21 cellular contexts compared by ENCODE assay signal in the genomic region with DNA sequence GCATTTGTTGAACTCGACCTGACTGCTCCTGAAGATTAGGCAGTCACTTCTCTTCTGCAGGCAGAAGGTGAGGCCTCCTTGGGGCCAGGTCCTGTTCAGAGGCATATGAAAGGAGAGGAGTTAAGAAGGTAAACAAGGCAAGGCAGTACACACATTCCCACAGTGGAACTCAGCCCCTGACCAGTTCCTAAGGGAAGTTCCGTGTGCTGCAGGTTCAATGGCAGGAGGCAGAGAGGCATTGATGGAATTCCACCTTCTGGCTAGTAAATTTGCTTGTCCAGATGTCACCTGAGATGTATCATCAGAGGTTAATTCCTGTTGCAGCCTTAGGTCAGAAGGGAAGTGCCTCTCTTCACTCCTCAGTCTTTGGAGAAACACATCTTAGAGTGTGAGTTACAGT.
DNase-seq lines count a peak whose midpoint lies in the region; ATAC-seq and TF ChIP-seq lines count a peak whose summit lies in the region.
"Had no signal": no experiment of that assay in that cellular context is flagged by ENCODE, and none has a peak within 500 bp of the region (broad histone marks: within the 10 kb centered on the region; RNA-seq: fewer than 3 reads in every experiment).

No MANE protein-coding gene starts in this region.

- ATAC-seq in WTC11 (peak; percentile 93), HG03135 (IDR thresholded peaks at IDR 0.05; ENCODE audit: unreplicated experiment) (no peak)
- ATAC-seq in stimulated activated memory B cell treated with anti-CD40 and anti-IgM and Interleukin-4, amounts not matched to agents 10 μg/mL and 1 μg/mL and 100 μg/mL, for 72 hours: no peak
- ATAC-seq: GM12878 had no signal

- H3K4me2 ChIP-seq in neural cell (ENCODE audit: low read length): no peak overlapping the region
- H3K4me2 ChIP-seq: SK-N-SH had no signal

- H3K4me1 Mint-ChIP-seq in WTC11: peaks cover 18% of the 10 kb centered on the region
- H3K4me1 Mint-ChIP-seq in stimulated activated memory B cell treated with anti-CD40 and anti-IgM and Interleukin-4, amounts not matched to agents 10 μg/mL and 1 μg/mL and 100 μg/mL, for 72 hours: no peaks in the 10 kb centered on the region
- H3K4me1 Mint-ChIP-seq: CD8-positive, alpha-beta memory T cell had no signal

- POLR2A ChIA-PET in WTC11 (lab: Charles Lee): no interaction called here

- H3K36me3 ChIP-seq in neural cell (ENCODE audit: insufficient read depth, low read length): no peaks in the 10 kb centered on the region

- no peaks in the 10 kb centered on the region for H3K27me3 ChIP-seq in neural cell (ENCODE audit: insufficient read depth, low read depth, low read length)

- TF ChIP-seq CTCF in WTC11 (IDR thresholded peaks at IDR 0.05) (no peak), neural cell (IDR thresholded peaks at IDR 0.05; ENCODE audit: poor library complexity, severe bottlenecking) (no peak)

- no peaks in the 10 kb centered on the region for H3K36me3 Mint-ChIP-seq in WTC11
- no peaks in the 10 kb centered on the region for H3K36me3 Mint-ChIP-seq in stimulated activated memory B cell treated with anti-CD40 and anti-IgM and Interleukin-4, amounts not matched to agents 10 μg/mL and 1 μg/mL and 100 μg/mL, for 72 hours
- H3K36me3 Mint-ChIP-seq: CD8-positive, alpha-beta memory T cell had no signal

- no peaks in the 10 kb centered on the region for H3K9me3 ChIP-seq in neural cell (ENCODE audit: low read length)
- H3K9me3 ChIP-seq: SK-N-SH had no signal

- CTCF ChIA-PET in WTC11 (lab: Charles Lee): no interaction called here

- no peaks in the 10 kb centered on the region for H3K27me3 Mint-ChIP-seq in WTC11 (ENCODE audit: low read depth)
- no peaks in the 10 kb centered on the region for H3K27me3 Mint-ChIP-seq in stimulated activated memory B cell treated with anti-CD40 and anti-IgM and Interleukin-4, amounts not matched to agents 10 μg/mL and 1 μg/mL and 100 μg/mL, for 72 hours
- H3K27me3 Mint-ChIP-seq: CD8-positive, alpha-beta memory T cell had no signal

- H3K4me3 Mint-ChIP-seq in WTC11: no peak overlapping the region
- H3K4me3 Mint-ChIP-seq in stimulated activated memory B cell treated with anti-CD40 and anti-IgM and Interleukin-4, amounts not matched to agents 10 μg/mL and 1 μg/mL and 100 μg/mL, for 72 hours: no peak overlapping the region
- H3K4me3 Mint-ChIP-seq: CD8-positive, alpha-beta memory T cell had no signal

- no peak overlapping the region for H3K4me3 ChIP-seq in neural cell (ENCODE audit: low read length)
- H3K4me3 ChIP-seq: GM12878, GM23248 had no signal

- no peak overlapping the region for H2AFZ ChIP-seq in neural cell (ENCODE audit: low read depth, low read length)
- H2AFZ ChIP-seq: GM23248 had no signal

- H3K9ac ChIP-seq in neural cell (ENCODE audit: low read length): no peak overlapping the region
- H3K9ac ChIP-seq: GM23248, SK-N-SH had no signal

- DNase-seq in ELF-1 (ENCODE audit: low read depth, low spot score) (peak; percentile 70), WTC11 (ENCODE audit: low spot score) (peak; percentile 15), islet precursor cell (peak; percentile 69), GM19240 (ENCODE audit: insufficient read length, low spot score) (no peak)
- DNase-seq in activated CD4-positive, alpha-beta T cell treated with anti-CD3 and anti-CD28 coated beads, Interleukin-2, amount 50 U/mL, for 4 hours: no peak
- DNase-seq: CD8-positive, alpha-beta memory T cell; DMS79; GM23248; Karpas-422; NCI-H1048; NCI-H1417 treated with DMSO at 0.1 percent for 48 hours; NCI-H187 treated with DMSO at 0.1 percent for 48 hours; NCI-H2107; SIG-M5; SK-N-SH had no signal

- no peaks in the 10 kb centered on the region for H3K79me2 ChIP-seq in neural cell (replicated peaks; ENCODE audit: insufficient read depth, low read length)

- H3K27ac Mint-ChIP-seq in WTC11: peak overlapping the region; percentile 86
- H3K27ac Mint-ChIP-seq in stimulated activated memory B cell treated with anti-CD40 and anti-IgM and Interleukin-4, amounts not matched to agents 10 μg/mL and 1 μg/mL and 100 μg/mL, for 72 hours: no peak overlapping the region

- H3K27ac ChIP-seq in neural cell (ENCODE audit: low read length): peak overlapping the region; percentile 43
- H3K27ac ChIP-seq: C4-2B, GM23248, RWPE1 had no signal

- no peaks in the 10 kb centered on the region for H4K20me1 ChIP-seq in neural cell (ENCODE audit: insufficient read depth)

- no peaks in the 10 kb centered on the region for H3K9me2 ChIP-seq in neural cell (ENCODE audit: insufficient read depth, low read length)
- H3K9me2 ChIP-seq: SK-N-SH had no signal

- no peak for TF ChIP-seq RAD21 in neural cell (conservative IDR thresholded peaks at IDR 0.05)

- H3K9me3 Mint-ChIP-seq in WTC11: no peaks in the 10 kb centered on the region
- H3K9me3 Mint-ChIP-seq in stimulated activated memory B cell treated with anti-CD40 and anti-IgM and Interleukin-4, amounts not matched to agents 10 μg/mL and 1 μg/mL and 100 μg/mL, for 72 hours: peaks cover 2% of the 10 kb centered on the region

- no peaks in the 10 kb centered on the region for H3F3A ChIP-seq in neural cell (ENCODE audit: insufficient read depth, low read length, poor library complexity, severe bottlenecking)

- no peak for TF ChIP-seq EP300 in neural cell (conservative IDR thresholded peaks at IDR 0.05; ENCODE audit: poor library complexity, severe bottlenecking)

TF ChIP-seq in WTC11, 78 proteins besides CTCF, POLR2A, EP300 and RAD21 (continues in another document):
- TF ChIP-seq, protein P1, sequence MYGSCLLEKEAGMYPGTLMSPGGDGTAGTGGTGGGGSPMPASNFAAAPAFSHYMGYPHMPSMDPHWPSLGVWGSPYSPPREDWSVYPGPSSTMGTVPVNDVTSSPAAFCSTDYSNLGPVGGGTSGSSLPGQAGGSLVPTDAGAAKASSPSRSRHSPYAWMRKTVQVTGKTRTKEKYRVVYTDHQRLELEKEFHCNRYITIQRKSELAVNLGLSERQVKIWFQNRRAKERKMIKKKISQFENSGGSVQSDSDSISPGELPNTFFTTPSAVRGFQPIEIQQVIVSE (CRISPR knock-in tag; IDR thresholded peaks at IDR 0.05; ENCODE audit: borderline replicate concordance): no peak
- no peak for TF ChIP-seq GRHL2 (CRISPR knock-in tag; IDR thresholded peaks at IDR 0.05; ENCODE audit: insufficient replicate concordance, severe bottlenecking)

TF ChIP-seq in neural cell, 6 proteins besides CTCF, POLR2A, EP300 and RAD21:
- TF ChIP-seq EZH2 (IDR thresholded peaks at IDR 0.05; ENCODE audit: borderline replicate concordance, insufficient read depth, low read length, poor library complexity, severe bottlenecking) (no peak), MXI1 (conservative IDR thresholded peaks at IDR 0.05; ENCODE audit: poor library complexity, severe bottlenecking) (no peak), TAF1 (IDR thresholded peaks at IDR 0.05; ENCODE audit: low read depth) (no peak), POLR2AphosphoS5 (IDR thresholded peaks at IDR 0.05) (no peak), SMC3 (conservative IDR thresholded peaks at IDR 0.05; ENCODE audit: poor library complexity) (no peak)
- TF ChIP-seq, protein P2, sequence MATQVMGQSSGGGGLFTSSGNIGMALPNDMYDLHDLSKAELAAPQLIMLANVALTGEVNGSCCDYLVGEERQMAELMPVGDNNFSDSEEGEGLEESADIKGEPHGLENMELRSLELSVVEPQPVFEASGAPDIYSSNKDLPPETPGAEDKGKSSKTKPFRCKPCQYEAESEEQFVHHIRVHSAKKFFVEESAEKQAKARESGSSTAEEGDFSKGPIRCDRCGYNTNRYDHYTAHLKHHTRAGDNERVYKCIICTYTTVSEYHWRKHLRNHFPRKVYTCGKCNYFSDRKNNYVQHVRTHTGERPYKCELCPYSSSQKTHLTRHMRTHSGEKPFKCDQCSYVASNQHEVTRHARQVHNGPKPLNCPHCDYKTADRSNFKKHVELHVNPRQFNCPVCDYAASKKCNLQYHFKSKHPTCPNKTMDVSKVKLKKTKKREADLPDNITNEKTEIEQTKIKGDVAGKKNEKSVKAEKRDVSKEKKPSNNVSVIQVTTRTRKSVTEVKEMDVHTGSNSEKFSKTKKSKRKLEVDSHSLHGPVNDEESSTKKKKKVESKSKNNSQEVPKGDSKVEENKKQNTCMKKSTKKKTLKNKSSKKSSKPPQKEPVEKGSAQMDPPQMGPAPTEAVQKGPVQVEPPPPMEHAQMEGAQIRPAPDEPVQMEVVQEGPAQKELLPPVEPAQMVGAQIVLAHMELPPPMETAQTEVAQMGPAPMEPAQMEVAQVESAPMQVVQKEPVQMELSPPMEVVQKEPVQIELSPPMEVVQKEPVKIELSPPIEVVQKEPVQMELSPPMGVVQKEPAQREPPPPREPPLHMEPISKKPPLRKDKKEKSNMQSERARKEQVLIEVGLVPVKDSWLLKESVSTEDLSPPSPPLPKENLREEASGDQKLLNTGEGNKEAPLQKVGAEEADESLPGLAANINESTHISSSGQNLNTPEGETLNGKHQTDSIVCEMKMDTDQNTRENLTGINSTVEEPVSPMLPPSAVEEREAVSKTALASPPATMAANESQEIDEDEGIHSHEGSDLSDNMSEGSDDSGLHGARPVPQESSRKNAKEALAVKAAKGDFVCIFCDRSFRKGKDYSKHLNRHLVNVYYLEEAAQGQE (IDR thresholded peaks at IDR 0.05; ENCODE audit: borderline replicate concordance): no peak

Comparison
In these comparisons a context has a peak if more than half of its experiments do, and no peak if none do; other contexts are left out.
1. DNase-seq: peak in ELF-1 (single experiment), WTC11 (single experiment) and islet precursor cell (single experiment); none in GM19240 (single experiment) and activated CD4-positive, alpha-beta T cell treated with anti-CD3 and anti-CD28 coated beads, Interleukin-2, amount 50 U/mL, for 4 hours (0 of 2).